Comparison of ENCODE assay signal across 10 cellular contexts in the genomic region with DNA sequence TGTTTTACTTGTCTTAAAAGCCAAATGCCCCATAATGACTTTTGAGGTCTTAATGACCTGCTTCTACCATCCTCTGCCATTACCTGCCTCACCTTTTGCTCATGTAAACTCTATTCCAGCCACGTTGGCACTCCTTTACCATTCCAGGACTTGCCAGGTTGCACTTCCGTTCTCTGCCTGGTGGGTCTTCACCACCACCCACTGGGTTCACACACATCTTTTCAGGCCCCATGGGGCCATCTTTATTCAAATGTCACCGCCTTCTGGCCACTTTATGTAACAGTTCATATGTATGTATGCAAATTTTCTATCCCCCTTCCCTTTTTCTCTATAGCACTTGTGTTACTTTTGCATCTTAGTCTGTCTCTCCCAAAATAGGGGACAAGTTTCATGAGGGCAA.
DNase-seq lines count a peak whose midpoint lies in the region; ATAC-seq and TF ChIP-seq lines count a peak whose summit lies in the region.
"Had no signal": no experiment of that assay in that cellular context is flagged by ENCODE, and none has a peak within 500 bp of the region (broad histone marks: within the 10 kb centered on the region; RNA-seq: fewer than 3 reads in every experiment).

No MANE protein-coding gene starts in this region.

- H3K27me3 ChIP-seq in brain microvascular endothelial cell (replicated peaks), result no peaks in the 10 kb centered on the region

- no peaks in the 10 kb centered on the region for H3K4me1 Mint-ChIP-seq in nephron progenitor cell

- H3K36me3 Mint-ChIP-seq in nephron progenitor cell (ENCODE audit: low read depth), result peaks cover 90% of the 10 kb centered on the region

- no peaks in the 10 kb centered on the region for H3K9me3 Mint-ChIP-seq in nephron progenitor cell

- H3K27me3 Mint-ChIP-seq in nephron progenitor cell (ENCODE audit: low read depth, poor library complexity), result no peaks in the 10 kb centered on the region

- peak; percentile 42 for TF ChIP-seq CTCF in brain microvascular endothelial cell (IDR thresholded peaks at IDR 0.05; ENCODE audit: low read depth, low read length, missing control alignments)
- TF ChIP-seq CTCF in nephron progenitor cell (IDR thresholded peaks at IDR 0.05), result no peak

- peaks cover 99% of the 10 kb centered on the region for H3K36me3 ChIP-seq in brain microvascular endothelial cell (replicated peaks)

- ATAC-seq in GM21723 (IDR thresholded peaks at IDR 0.05; ENCODE audit: unreplicated experiment) (no peak), GM21526 (IDR thresholded peaks at IDR 0.05; ENCODE audit: low FRiP score, unreplicated experiment) (no peak)

- DNase-seq in NCI-H2171 treated with DMSO at 0.1 percent for 48 hours (lab: John Stamatoyannopoulos, UW), result peak; percentile 15
- no peak for DNase-seq in NCI-H2171 (lab: John Stamatoyannopoulos, UW)
- DNase-seq in Kasumi-1 (lab: John Stamatoyannopoulos, UW), result peak; percentile 24 to 61
- no peak for DNase-seq in brain microvascular endothelial cell
- no peak for DNase-seq in nephron progenitor cell
- no peak for DNase-seq in NCI-H1092 treated with DMSO at 0.1 percent for 48 hours (lab: John Stamatoyannopoulos, UW)
- DNase-seq: NCI-H2227 treated with DMSO at 0.1 percent for 48 hours had no signal

- no peak overlapping the region for H3K4me3 Mint-ChIP-seq in nephron progenitor cell

- no peak overlapping the region for H3K27ac ChIP-seq in brain microvascular endothelial cell

- no peak overlapping the region for H3K4me3 ChIP-seq in brain microvascular endothelial cell (ENCODE audit: low read depth, low read length)
- H3K4me3 ChIP-seq: lung had no signal

- in situ Hi-C loops in brain microvascular endothelial cell (cut with HindIII; ENCODE audit: low pct_ligation_motif_present, low sequenced_read_pairs), result no loop called here

- H3K27ac Mint-ChIP-seq in nephron progenitor cell, result peak overlapping the region; percentile 34

Comparison
In these comparisons a context has a peak if more than half of its experiments do, and no peak if none do; other contexts are left out.
1. DNase-seq: peak in NCI-H2171 treated with DMSO at 0.1 percent for 48 hours (single experiment) and Kasumi-1 (2 of 2); none in NCI-H2171 (single experiment), brain microvascular endothelial cell (single experiment), nephron progenitor cell (single experiment) and NCI-H1092 treated with DMSO at 0.1 percent for 48 hours (single experiment).